Comparison of ENCODE assay signal across 18 cellular contexts in genomic region chr13:113365551-113365971, GRCh38. TPM values are rescaled to one million over a fixed set of nuclear protein-coding genes. Genes with fewer than 3 reads are reported as not detected.
DNase-seq lines count a peak whose midpoint lies in the region; ATAC-seq lines count a peak whose summit lies in the region.
"Had no signal": no experiment of that assay in that cellular context is flagged by ENCODE, and none has a peak within 500 bp of the region (broad histone marks: within the 10 kb centered on the region; RNA-seq: fewer than 3 reads in every experiment).

No MANE protein-coding gene starts in this region.

- no peaks in the 10 kb centered on the region for H3K9me3 Mint-ChIP-seq in CD4-positive, alpha-beta memory T cell
- no peaks in the 10 kb centered on the region for H3K9me3 Mint-ChIP-seq in IgD-negative memory B cell
- H3K9me3 Mint-ChIP-seq in effector memory CD8-positive, alpha-beta T cell = no peaks in the 10 kb centered on the region
- H3K9me3 Mint-ChIP-seq: T-helper 1 cell treated with Interleukin-12 subunit alpha and Interleukin-12 subunit beta and Interleukin-4 antibody, amounts not matched to agents 30 μg/mL and 1 μg/mL, for 36 hours had no signal

- H3K4me3 Mint-ChIP-seq in CD4-positive, alpha-beta memory T cell = peak overlapping the region in 6 of 8 donors; percentile 28 to 84 (median 60)
- H3K4me3 Mint-ChIP-seq in IgD-negative memory B cell = peak overlapping the region in 2 of 4 donors; percentile 29 to 83
- H3K4me3 Mint-ChIP-seq in effector memory CD8-positive, alpha-beta T cell = peak overlapping the region; percentile 33 to 61
- H3K4me3 Mint-ChIP-seq: T-helper 1 cell treated with Interleukin-12 subunit alpha and Interleukin-12 subunit beta and Interleukin-4 antibody, amounts not matched to agents 30 μg/mL and 1 μg/mL, for 36 hours had no signal

- no peaks in the 10 kb centered on the region for H3K4me1 ChIP-seq in CD4-positive, alpha-beta memory T cell (ENCODE audit: insufficient read depth, low read length)
- peaks cover 2 to 6% of the 10 kb centered on the region in 2 donors for H3K4me1 ChIP-seq in neuronal stem cell (ENCODE audit: control insufficient read depth in 2 of 2, insufficient read depth in 1 of 2, low read depth in 1 of 2, low read length in 2 of 2)
- H3K4me1 ChIP-seq: BE2C had no signal

- no peaks in the 10 kb centered on the region for H3K36me3 Mint-ChIP-seq in CD4-positive, alpha-beta memory T cell
- H3K36me3 Mint-ChIP-seq in IgD-negative memory B cell = no peaks in the 10 kb centered on the region
- no peaks in the 10 kb centered on the region for H3K36me3 Mint-ChIP-seq in effector memory CD8-positive, alpha-beta T cell (ENCODE audit: insufficient read depth)

- peak overlapping the region; percentile 30 for H2BK12ac ChIP-seq in neuronal stem cell (ENCODE audit: low read length)

- peak overlapping the region; percentile 87 for H2BK15ac ChIP-seq in neuronal stem cell (ENCODE audit: low read length)

- no peak overlapping the region for H3K4me3 ChIP-seq in CD4-positive, alpha-beta memory T cell (ENCODE audit: low read length in 2 of 2)
- H3K4me3 ChIP-seq in neuronal stem cell (ENCODE audit: low read length in 2 of 2) = no peak overlapping the region
- H3K4me3 ChIP-seq: hepatocyte had no signal

- peak overlapping the region; percentile 82 for H2BK5ac ChIP-seq in neuronal stem cell (ENCODE audit: low read length)

- no peak overlapping the region for H2AFZ ChIP-seq in neuronal stem cell (ENCODE audit: low read length)
- H2AFZ ChIP-seq: hepatocyte had no signal

- no CpG with 5 or more reads among the region's 23 CpGs for WGBS in neuronal stem cell (ENCODE audit: extremely low coverage in 2 of 2, insufficient read length in 2 of 2, insufficient replicate concordance in 1 of 2), 2 donors

- CTCF ChIA-PET in CD4-positive, alpha-beta memory T cell (lab: Charles Lee; ENCODE audit: partially characterized antibody) = no interaction called here

- no peak overlapping the region for H3K4ac ChIP-seq in neuronal stem cell (ENCODE audit: low read length)

- no peak overlapping the region for H4K8ac ChIP-seq in neuronal stem cell (ENCODE audit: low read depth, low read length)

- intact Hi-C loops in CD4-positive, alpha-beta memory T cell (cut with micrococcal nuclease) = no loop called here

- no peaks in the 10 kb centered on the region for H3K9me3 ChIP-seq in CD4-positive, alpha-beta memory T cell (ENCODE audit: control insufficient read depth in 1 of 2, low read length in 2 of 2)
- peaks cover 0 to 3% of the 10 kb centered on the region in 2 donors for H3K9me3 ChIP-seq in neuronal stem cell (replicated peaks in 1 of 2; ENCODE audit: control insufficient read depth in 2 of 2, insufficient read depth in 1 of 2, low read depth in 1 of 2, low read length in 2 of 2)
- H3K9me3 ChIP-seq: BE2C, thyroid gland had no signal

- peak overlapping the region; percentile 91 for H3K18ac ChIP-seq in neuronal stem cell (ENCODE audit: low read length)

- no peaks in the 10 kb centered on the region for H3K36me3 ChIP-seq in CD4-positive, alpha-beta memory T cell (ENCODE audit: insufficient read depth, low read length)
- H3K36me3 ChIP-seq in neuronal stem cell (replicated peaks in 1 of 2; ENCODE audit: control insufficient read depth in 2 of 2, insufficient read depth in 2 of 2, low read length in 2 of 2) = peaks cover 0 to under 1% of the 10 kb centered on the region in 2 donors
- H3K36me3 ChIP-seq: BE2C, thyroid gland had no signal

- no peak overlapping the region for H2BK120ac ChIP-seq in neuronal stem cell (ENCODE audit: low read depth, low read length)

- peaks cover 13% of the 10 kb centered on the region for H3K27me3 ChIP-seq in CD4-positive, alpha-beta memory T cell (ENCODE audit: insufficient read depth, low read length)
- peaks cover 0 to 8% (median 0%) of the 10 kb centered on the region in 3 experiments for H3K27me3 ChIP-seq in neuronal stem cell (ENCODE audit: control insufficient read depth in 3 of 3, insufficient read depth in 3 of 3, low read depth in 1 of 3, low read length in 3 of 3)
- H3K27me3 ChIP-seq: hepatocyte, thyroid gland had no signal

- H3K79me1 ChIP-seq in neuronal stem cell (ENCODE audit: low read depth, low read length) = peaks cover 6% of the 10 kb centered on the region

- H3K4me1 Mint-ChIP-seq in CD4-positive, alpha-beta memory T cell = peaks cover 2 to 10% (median 6%) of the 10 kb centered on the region in 4 donors
- H3K4me1 Mint-ChIP-seq in IgD-negative memory B cell = peaks cover 0 to 4% (median 2%) of the 10 kb centered on the region in 3 donors
- H3K4me1 Mint-ChIP-seq in effector memory CD8-positive, alpha-beta T cell (ENCODE audit: low read depth in 2 of 2) = peaks cover 0 to 1% of the 10 kb centered on the region in 2 donors

- H2AK5ac ChIP-seq in neuronal stem cell (ENCODE audit: low read depth, low read length) = peak overlapping the region; percentile 97

- POLR2A ChIA-PET in CD4-positive, alpha-beta memory T cell (lab: Charles Lee; ENCODE audit: partially characterized antibody) = no interaction called here

- peak overlapping the region; percentile 47 for H3K14ac ChIP-seq in neuronal stem cell (ENCODE audit: low read length)

- no peak overlapping the region for H3K9ac ChIP-seq in neuronal stem cell (ENCODE audit: low read depth, low read length, poor library complexity)

- no peak overlapping the region for H3K27ac ChIP-seq in CD4-positive, alpha-beta memory T cell (ENCODE audit: low read depth, low read length)
- no peak overlapping the region for H3K27ac ChIP-seq in neuronal stem cell (replicated peaks; ENCODE audit: low read length)
- H3K27ac ChIP-seq: hepatocyte had no signal

- no peak overlapping the region for H3K4me2 ChIP-seq in neuronal stem cell (ENCODE audit: insufficient read depth, low read length, poor library complexity, severe bottlenecking)

- H3K27me3 Mint-ChIP-seq in CD4-positive, alpha-beta memory T cell = peaks cover 5 to 6% of the 10 kb centered on the region in 2 donors
- H3K27me3 Mint-ChIP-seq in IgD-negative memory B cell = peaks cover 24% of the 10 kb centered on the region
- H3K27me3 Mint-ChIP-seq in effector memory CD8-positive, alpha-beta T cell = peaks cover 23 to 44% of the 10 kb centered on the region in 2 donors

- peak overlapping the region; percentile 75 for H3K23ac ChIP-seq in neuronal stem cell (ENCODE audit: low read depth, low read length, poor library complexity)

- no peak for ATAC-seq in effector memory CD8-positive, alpha-beta T cell (replicated peaks)
- ATAC-seq: Right ventricle myocardium inferior had no signal

- no peak overlapping the region for H4K91ac ChIP-seq in neuronal stem cell (ENCODE audit: low read depth, low read length, poor library complexity)

- no peak for DNase-seq in CD4-positive, alpha-beta memory T cell
- DNase-seq in effector memory CD8-positive, alpha-beta T cell = no peak
- DNase-seq in neuronal stem cell (ENCODE audit: low spot score) = no peak
- DNase-seq in stimulated activated CD4-positive, alpha-beta T cell treated with anti-CD3 and anti-CD28 coated beads, Interleukin-4, amount 100 ng/mL, for 1 hour = no peak
- no peak for DNase-seq in T-helper 9 cell
- DNase-seq in activated CD4-positive, CD25-positive, alpha-beta regulatory T cell treated with anti-CD3 and anti-CD28 coated beads, Interleukin-2, amount 50 U/mL, for 72 hours = no peak
- DNase-seq in DMS79 treated with DMSO at 0.1 percent for 48 hours (lab: John Stamatoyannopoulos, UW) = no peak
- DNase-seq: activated CD4-positive, alpha-beta T cell treated with anti-CD3 and anti-CD28 coated beads, Interleukin-2, amount 50 U/mL, for 48 hours; activated gamma-delta T cell treated with Interleukin-2 at 50 U/mL for 16 hours; BE2C; DMS79; NCI-H1436 treated with DMSO at 0.1 percent for 48 hours; NCI-H2227 treated with DMSO at 0.1 percent for 48 hours had no signal

- H3K27ac Mint-ChIP-seq in CD4-positive, alpha-beta memory T cell = peak overlapping the region in 2 of 7 donors; percentile 32 to 68
- peak overlapping the region in 2 of 3 donors; percentile 47 to 71 for H3K27ac Mint-ChIP-seq in IgD-negative memory B cell
- no peak overlapping the region for H3K27ac Mint-ChIP-seq in effector memory CD8-positive, alpha-beta T cell
- H3K27ac Mint-ChIP-seq: T-helper 1 cell treated with Interleukin-12 subunit alpha and Interleukin-12 subunit beta and Interleukin-4 antibody, amounts not matched to agents 30 μg/mL and 1 μg/mL, for 36 hours had no signal

RNA-seq across cellular contexts. Expression of gene GRTP1, which starts 1.6 kb away (rescaled TPM):
- under 1 TPM; 0.38 to 0.50 TPM for total RNA-seq in CD4-positive, alpha-beta memory T cell
- polyA plus RNA-seq in CD4-positive, alpha-beta memory T cell = under 1 TPM; 0.31 to 0.42 TPM
- not detected for polyA plus RNA-seq in IgD-negative memory B cell
- 10.2 TPM for polyA plus RNA-seq in neuronal stem cell (2013, experiment 1 of 2)
- 10.0 TPM for polyA plus RNA-seq in neuronal stem cell (2013, experiment 2 of 2)

Comparison
In these comparisons a context has a peak if more than half of its experiments do, and no peak if none do; other contexts are left out.
1. H3K27ac Mint-ChIP-seq: peak in IgD-negative memory B cell (2 of 3); none in effector memory CD8-positive, alpha-beta T cell (0 of 2).